9 cellular contexts compared by ENCODE assay signal in genomic region chr1:43360616-43361015, GRCh38. TPM values are rescaled to one million over a fixed set of nuclear protein-coding genes. Genes with fewer than 3 reads are reported as not detected.
A peak's percentile ranks its signal among the peaks of the same experiment; 100 is the strongest.
DNase-seq lines count a peak whose midpoint lies in the region; ATAC-seq and TF ChIP-seq lines count a peak whose summit lies in the region.
"Had no signal": no experiment of that assay in that cellular context is flagged by ENCODE, and none has a peak within 500 bp of the region (broad histone marks: within the 10 kb centered on the region; RNA-seq: fewer than 3 reads in every experiment).

No MANE protein-coding gene starts in this region.

- H3K36me3 ChIP-seq in BLaER1 (peaks cover 61% of the 10 kb centered on the region), mesendoderm (ENCODE audit: control insufficient read depth, insufficient read depth, low read length) (peaks cover 26% of the 10 kb centered on the region), sigmoid colon (peaks cover 12 to 50% (median 26%) of the 10 kb centered on the region in 4 donors), right atrium auricular region (peaks cover 37% of the 10 kb centered on the region)

- DNase-seq in HFFc6: no peak
- no peak for DNase-seq in mesendoderm
- DNase-seq in A172 (ENCODE audit: low spot score): no peak
- no peak for DNase-seq in sigmoid colon
- no peak for DNase-seq in right atrium auricular region (ENCODE audit: low spot score)
- DNase-seq: stimulated activated CD4-positive, alpha-beta T cell treated with anti-CD3 and anti-CD28 coated beads, Interleukin-4, amount 100 ng/mL, for 1 hour had no signal

- no peak overlapping the region for H3K23ac ChIP-seq in mesendoderm (ENCODE audit: low read length)

- H3K79me2 ChIP-seq in mesendoderm (ENCODE audit: control insufficient read depth, insufficient read depth, low read length): peaks cover 29% of the 10 kb centered on the region

- no peak overlapping the region for H2BK15ac ChIP-seq in mesendoderm (replicated peaks; ENCODE audit: low read depth)

- peaks cover 64% of the 10 kb centered on the region for H3K36me3 Mint-ChIP-seq in HFFc6 (ENCODE audit: low read depth)
- peaks cover 63% of the 10 kb centered on the region for H3K36me3 Mint-ChIP-seq in activated T-helper 17 cell treated with anti-CD3 and anti-CD28 coated beads, Interleukin-2, amount 50 U/mL, for 72 hours (ENCODE audit: low read depth)

- ATAC-seq in activated T-helper 17 cell treated with anti-CD3 and anti-CD28 coated beads, Interleukin-2, amount 50 U/mL, for 72 hours (replicated peaks): no peak
- ATAC-seq in GM21717 (IDR thresholded peaks at IDR 0.05; ENCODE audit: unreplicated experiment): no peak

- H2BK120ac ChIP-seq in mesendoderm (ENCODE audit: low read depth, low read length): no peak overlapping the region

- H3K4me3 ChIP-seq in BLaER1 (peak overlapping the region; percentile 82), mesendoderm (ENCODE audit: low read length) (no peak overlapping the region), sigmoid colon (no peak overlapping the region), right atrium auricular region (no peak overlapping the region)

- no peaks in the 10 kb centered on the region for H3K9me3 ChIP-seq in BLaER1
- no peaks in the 10 kb centered on the region for H3K9me3 ChIP-seq in sigmoid colon
- no peaks in the 10 kb centered on the region for H3K9me3 ChIP-seq in right atrium auricular region

- H3K4ac ChIP-seq in mesendoderm (ENCODE audit: low read depth, low read length): no peak overlapping the region

- H3K4me3 Mint-ChIP-seq in HFFc6: peak overlapping the region; percentile 95
- peak overlapping the region; percentile 89 for H3K4me3 Mint-ChIP-seq in activated T-helper 17 cell treated with anti-CD3 and anti-CD28 coated beads, Interleukin-2, amount 50 U/mL, for 72 hours

- peaks cover 42% of the 10 kb centered on the region for H4K20me1 ChIP-seq in BLaER1

- TF ChIP-seq CTCF in HFFc6 (IDR thresholded peaks at IDR 0.05): no peak
- no peak for TF ChIP-seq CTCF in sigmoid colon (IDR thresholded peaks at IDR 0.05)
- TF ChIP-seq CTCF in right atrium auricular region (IDR thresholded peaks at IDR 0.05): no peak

- intact Hi-C loops in sigmoid colon (cut with DNase I): no loop called here

- no peak overlapping the region for H2BK5ac ChIP-seq in mesendoderm (ENCODE audit: low read length)

- H3K9ac ChIP-seq in BLaER1: peak overlapping the region; percentile 35; the same call in 1 of the 2 replicates
- H3K9ac ChIP-seq in mesendoderm (ENCODE audit: low read length): peak overlapping the region; percentile 95

- peak overlapping the region; percentile 64 for H3K27ac Mint-ChIP-seq in HFFc6
- no peak overlapping the region for H3K27ac Mint-ChIP-seq in activated T-helper 17 cell treated with anti-CD3 and anti-CD28 coated beads, Interleukin-2, amount 50 U/mL, for 72 hours

- no CpG with 5 or more reads among the region's 4 CpGs for WGBS in mesendoderm (ENCODE audit: extremely low coverage, insufficient coverage, low lambda C conversion rate)
- WGBS in sigmoid colon, 2 donors: 81 to 83% methylated on average over 4 of the region's 4 CpGs

- H2AK5ac ChIP-seq in mesendoderm (ENCODE audit: low read length): no peak overlapping the region

- H3K4me1 ChIP-seq in BLaER1 (peaks cover 51% of the 10 kb centered on the region), mesendoderm (ENCODE audit: control insufficient read depth, low read depth, low read length) (peaks cover 15% of the 10 kb centered on the region), sigmoid colon (peaks cover 0 to 19% (median 13%) of the 10 kb centered on the region in 4 donors), right atrium auricular region (peaks cover 0 to 17% of the 10 kb centered on the region in 2 donors)

- no peak overlapping the region for H4K8ac ChIP-seq in mesendoderm (ENCODE audit: low read depth, low read length)

- TF ChIP-seq POLR2A in sigmoid colon (IDR thresholded peaks at IDR 0.05): no peak

- H3K4me2 ChIP-seq in BLaER1 (peak overlapping the region; percentile 89), mesendoderm (ENCODE audit: low read length) (peak overlapping the region; percentile 26)

- H3K27ac ChIP-seq in BLaER1 (no peak overlapping the region), mesendoderm (ENCODE audit: low read depth, low read length) (no peak overlapping the region), sigmoid colon (no peak overlapping the region), right atrium auricular region (no peak overlapping the region)

- peaks cover 6% of the 10 kb centered on the region for H3K27me3 Mint-ChIP-seq in HFFc6 (ENCODE audit: insufficient read depth)
- H3K27me3 Mint-ChIP-seq in activated T-helper 17 cell treated with anti-CD3 and anti-CD28 coated beads, Interleukin-2, amount 50 U/mL, for 72 hours: no peaks in the 10 kb centered on the region

- H4K5ac ChIP-seq in mesendoderm (ENCODE audit: low read length): no peak overlapping the region

- H3K18ac ChIP-seq in mesendoderm (ENCODE audit: low read length): no peak overlapping the region

- H3K9me3 Mint-ChIP-seq in HFFc6: no peaks in the 10 kb centered on the region
- H3K9me3 Mint-ChIP-seq in activated T-helper 17 cell treated with anti-CD3 and anti-CD28 coated beads, Interleukin-2, amount 50 U/mL, for 72 hours: no peaks in the 10 kb centered on the region

- TF ChIP-seq EP300 in sigmoid colon (IDR thresholded peaks at IDR 0.05): no peak

- H3K4me1 Mint-ChIP-seq in HFFc6 (ENCODE audit: low read depth): peaks cover 83% of the 10 kb centered on the region
- H3K4me1 Mint-ChIP-seq in activated T-helper 17 cell treated with anti-CD3 and anti-CD28 coated beads, Interleukin-2, amount 50 U/mL, for 72 hours: peaks cover 23% of the 10 kb centered on the region

- H3K79me1 ChIP-seq in mesendoderm (ENCODE audit: low read length): peaks cover 26% of the 10 kb centered on the region

- H3K56ac ChIP-seq in mesendoderm (ENCODE audit: low read length): peak overlapping the region; percentile 96

- H3K27me3 ChIP-seq in BLaER1 (no peaks in the 10 kb centered on the region), mesendoderm (ENCODE audit: insufficient read depth, low read length, poor library complexity) (no peaks in the 10 kb centered on the region), sigmoid colon (no peaks in the 10 kb centered on the region), right atrium auricular region (no peaks in the 10 kb centered on the region)

RNA-seq across cellular contexts. Expression of gene CDC20, which starts 1.8 kb away (rescaled TPM):
- total RNA-seq in HFFc6 (2021; fragmentation: NEBNext Ultra II Directional; extraction: Animal tissue kit (Norgen Biotek cat#: 25700)): 100 to 1,000 TPM in 5 of 6 experiments, 10 to 100 TPM in 1; 87.0 to 221 (median 183) TPM
- total RNA-seq in activated T-helper 17 cell treated with anti-CD3 and anti-CD28 coated beads, Interleukin-2, amount 50 U/mL, for 72 hours: 100 to 1,000 TPM; 127 to 199 TPM
- polyA plus RNA-seq in mesendoderm (2013, experiment 1 of 2): 156 TPM
- 154 TPM for polyA plus RNA-seq in mesendoderm (2013, experiment 2 of 2)
- 190 and 245 TPM in 2 replicates for total RNA-seq in A172 (2014; rRNA removed; shearing (Covaris generic))
- total RNA-seq in sigmoid colon: 1 to 10 TPM in 2 of 4 donors, under 1 TPM in 2; 0.66 to 3.4 (median 1.2) TPM
- polyA plus RNA-seq in sigmoid colon: 10 to 100 TPM; 11.4 to 65.7 (median 17.1) TPM
- 1 to 10 TPM in 1 of 2 donors, under 1 TPM in 1; 0.63 to 2.5 TPM for total RNA-seq in right atrium auricular region

RNA-seq across cellular contexts. Expression of gene ELOVL1, which starts 7.2 kb away (rescaled TPM):
- 100 to 1,000 TPM; 137 to 185 (median 160) TPM for total RNA-seq in HFFc6 (2021; fragmentation: NEBNext Ultra II Directional; extraction: Animal tissue kit (Norgen Biotek cat#: 25700))
- total RNA-seq in activated T-helper 17 cell treated with anti-CD3 and anti-CD28 coated beads, Interleukin-2, amount 50 U/mL, for 72 hours: 10 to 100 TPM; 53.4 to 73.7 TPM
- polyA plus RNA-seq in mesendoderm (2013, experiment 1 of 2): 37.0 TPM
- 37.2 TPM for polyA plus RNA-seq in mesendoderm (2013, experiment 2 of 2)
- total RNA-seq in A172 (2014; rRNA removed; shearing (Covaris generic)): 101 and 103 TPM in 2 replicates
- total RNA-seq in sigmoid colon (10 to 100 TPM; 26.8 to 39.6 (median 29.5) TPM), right atrium auricular region (10 to 100 TPM; 24.3 to 41.4 TPM)
- 100 to 1,000 TPM in 1 of 3 donors, 10 to 100 TPM in 2; 43.2 to 155 (median 63.6) TPM for polyA plus RNA-seq in sigmoid colon

RNA-seq across cellular contexts. Expression of gene MPL, which starts 23.0 kb away (rescaled TPM):
- total RNA-seq in HFFc6 (2021; fragmentation: NEBNext Ultra II Directional; extraction: Animal tissue kit (Norgen Biotek cat#: 25700)): not detected
- not detected for total RNA-seq in activated T-helper 17 cell treated with anti-CD3 and anti-CD28 coated beads, Interleukin-2, amount 50 U/mL, for 72 hours
- 0.07 TPM for polyA plus RNA-seq in mesendoderm (2013, experiment 1 of 2)
- 0.07 TPM for polyA plus RNA-seq in mesendoderm (2013, experiment 2 of 2)
- not detected in 2 replicates for total RNA-seq in A172 (2014; rRNA removed; shearing (Covaris generic))
- total RNA-seq in sigmoid colon (not detected), right atrium auricular region (under 1 TPM in 1 of 2 donors, not detected in 1; 0.39 TPM)
- not detected for polyA plus RNA-seq in sigmoid colon

RNA-seq across cellular contexts. Expression of gene MED8, which starts 29.0 kb away (rescaled TPM):
- 10 to 100 TPM; 56.0 to 64.0 (median 60.8) TPM for total RNA-seq in HFFc6 (2021; fragmentation: NEBNext Ultra II Directional; extraction: Animal tissue kit (Norgen Biotek cat#: 25700))
- 10 to 100 TPM; 34.1 to 39.4 TPM for total RNA-seq in activated T-helper 17 cell treated with anti-CD3 and anti-CD28 coated beads, Interleukin-2, amount 50 U/mL, for 72 hours
- 19.4 TPM for polyA plus RNA-seq in mesendoderm (2013, experiment 1 of 2)
- 18.7 TPM for polyA plus RNA-seq in mesendoderm (2013, experiment 2 of 2)
- total RNA-seq in A172 (2014; rRNA removed; shearing (Covaris generic)): 76.1 and 80.9 TPM in 2 replicates
- total RNA-seq in sigmoid colon: 10 to 100 TPM; 25.3 to 33.4 (median 29.6) TPM
- 10 to 100 TPM; 34.2 to 43.9 (median 36.6) TPM for polyA plus RNA-seq in sigmoid colon
- 10 to 100 TPM; 18.8 to 21.3 TPM for total RNA-seq in right atrium auricular region

RNA-seq across cellular contexts. Expression of gene SZT2, which starts 29.1 kb away (rescaled TPM):
- 10 to 100 TPM; 17.2 to 21.8 (median 21.3) TPM for total RNA-seq in HFFc6 (2021; fragmentation: NEBNext Ultra II Directional; extraction: Animal tissue kit (Norgen Biotek cat#: 25700))
- total RNA-seq in activated T-helper 17 cell treated with anti-CD3 and anti-CD28 coated beads, Interleukin-2, amount 50 U/mL, for 72 hours: 10 to 100 TPM; 53.4 to 59.3 TPM
- 3.5 TPM for polyA plus RNA-seq in mesendoderm (2013, experiment 1 of 2)
- 3.4 TPM for polyA plus RNA-seq in mesendoderm (2013, experiment 2 of 2)
- 6.6 and 9.7 TPM in 2 replicates for total RNA-seq in A172 (2014; rRNA removed; shearing (Covaris generic))
- total RNA-seq in sigmoid colon (10 to 100 TPM; 19.1 to 47.4 (median 25.2) TPM), right atrium auricular region (10 to 100 TPM; 17.5 to 22.8 TPM)
- polyA plus RNA-seq in sigmoid colon: 10 to 100 TPM in 1 of 3 donors, 1 to 10 TPM in 2; 4.6 to 39.2 (median 4.8) TPM

Comparison
In these comparisons a context has a peak if more than half of its experiments do, and no peak if none do; other contexts are left out.
1. RNA of gene CDC20, which starts 1.8 kb away (total RNA-seq): 127 to 199 TPM in activated T-helper 17 cell treated with anti-CD3 and anti-CD28 coated beads, Interleukin-2, amount 50 U/mL, for 72 hours, 87.0 to 221 TPM in HFFc6 and 190 to 245 TPM in A172; 0.63 to 2.5 TPM in right atrium auricular region and 0.66 to 3.4 TPM in sigmoid colon; every median in the first group is over 10 times any median in the second.